Comparison of ENCODE assay signal across 23 cellular contexts in the genomic region with DNA sequence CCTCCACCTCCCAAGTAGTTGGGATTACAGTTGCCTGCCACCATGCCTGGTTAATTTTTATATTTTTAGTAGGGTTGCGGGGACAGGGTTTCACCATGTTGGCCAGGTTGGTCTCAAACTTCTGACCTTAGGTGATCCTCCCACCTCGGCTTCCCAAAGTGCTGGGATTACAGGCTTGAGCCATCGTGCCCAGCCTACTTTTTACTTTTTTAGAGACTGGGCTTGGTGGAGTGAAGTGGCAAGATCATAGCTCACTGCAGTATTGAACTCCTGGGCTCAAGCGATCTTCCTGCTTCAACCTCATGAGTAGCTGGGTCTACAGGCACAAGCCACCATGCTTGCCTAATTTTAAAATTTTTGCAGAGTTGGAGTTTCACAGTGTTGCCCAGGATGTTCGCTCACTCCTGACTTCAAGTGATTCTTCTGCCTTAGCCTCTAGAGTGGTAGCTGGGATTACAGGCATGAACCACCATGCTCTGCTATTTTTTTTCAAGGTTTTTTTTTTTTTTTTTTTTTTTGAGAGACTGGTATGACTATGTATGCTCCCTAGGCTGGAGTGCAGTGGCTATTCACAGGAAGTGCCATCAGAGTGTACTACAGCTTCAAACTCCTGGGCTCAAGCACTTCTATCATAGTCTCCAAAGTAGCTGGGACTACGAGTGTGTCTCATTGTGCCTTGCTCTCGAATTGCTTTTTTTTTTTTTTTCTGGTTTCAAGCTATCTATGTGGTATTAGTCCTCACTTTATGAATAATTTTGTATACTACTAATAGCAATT. TPM values are rescaled to one million over a fixed set of nuclear protein-coding genes. Genes with fewer than 3 reads are reported as not detected.
"Had no signal": no experiment of that assay in that cellular context is flagged by ENCODE, and none has a peak within 500 bp of the region (broad histone marks: within the 10 kb centered on the region; RNA-seq: fewer than 3 reads in every experiment).

No MANE protein-coding gene starts in this region.

- H3K27me3 ChIP-seq: gastroesophageal sphincter, ovary, testis had no signal

- H3K9me3 ChIP-seq: gastroesophageal sphincter, left ventricle myocardium inferior, ovary, prostate gland, testis had no signal

- ATAC-seq: activated CD4-positive, alpha-beta T cell treated with anti-CD3 and anti-CD28 coated beads for 36 hours; gastroesophageal sphincter; natural killer cell had no signal

- H3K36me3 ChIP-seq: ovary, prostate gland had no signal

- H3K27ac Mint-ChIP-seq: activated B cell treated with CpG ODN at 0.5 μM for 24 hours; activated CD4-positive, alpha-beta T cell treated with anti-CD3 and anti-CD28 coated beads for 36 hours; activated naive CD8-positive, alpha-beta T cell treated with anti-CD3 and anti-CD28 coated beads, Interleukin-2, amount 10 ng/mL, durations not matched to agents 7 days and 5 days; mesothelial cell of epicardium; natural killer cell had no signal

- DNase-seq: activated B cell treated with CpG ODN at 0.5 μM for 24 hours; activated CD4-positive, alpha-beta T cell treated with anti-CD3 and anti-CD28 coated beads for 36 hours; activated CD4-positive, alpha-beta T cell treated with anti-CD3 and anti-CD28 coated beads, Interleukin-2, amount 50 U/mL, for 48 hours; activated gamma-delta T cell treated with Interleukin-2 at 50 U/mL for 16 hours; activated naive CD8-positive, alpha-beta T cell treated with anti-CD3 and anti-CD28 coated beads, Interleukin-2, amount 10 ng/mL, durations not matched to agents 7 days and 5 days; amygdala; cerebellar nuclear complex; cortex of kidney; hypothalamus; left ventricle myocardium inferior; natural killer cell; ovary; stimulated activated CD4-positive, alpha-beta T cell treated with anti-CD3 and anti-CD28 coated beads, Interleukin-4, amount 100 ng/mL, for 1 hour; stimulated activated naive CD4-positive, alpha-beta T cell; T-helper 9 cell; testis; trophoblast cell had no signal

- FAIRE-seq: bronchial epithelial cell had no signal

- H3K27me3 Mint-ChIP-seq: activated B cell treated with CpG ODN at 0.5 μM for 24 hours; activated CD4-positive, alpha-beta T cell treated with anti-CD3 and anti-CD28 coated beads for 36 hours; activated naive CD8-positive, alpha-beta T cell treated with anti-CD3 and anti-CD28 coated beads, Interleukin-2, amount 10 ng/mL, durations not matched to agents 7 days and 5 days had no signal

- H3K27ac ChIP-seq: epithelial cell of prostate, gastroesophageal sphincter, left ventricle myocardium inferior, ovary, prostate gland, testis had no signal

- H3K4me1 ChIP-seq: gastroesophageal sphincter, left ventricle myocardium inferior, prostate gland, testis had no signal

- H3K9me3 Mint-ChIP-seq: activated B cell treated with CpG ODN at 0.5 μM for 24 hours; activated naive CD8-positive, alpha-beta T cell treated with anti-CD3 and anti-CD28 coated beads, Interleukin-2, amount 10 ng/mL, durations not matched to agents 7 days and 5 days; mesothelial cell of epicardium; natural killer cell had no signal

- H3K4me1 Mint-ChIP-seq: activated B cell treated with CpG ODN at 0.5 μM for 24 hours; activated CD4-positive, alpha-beta T cell treated with anti-CD3 and anti-CD28 coated beads for 36 hours; mesothelial cell of epicardium; natural killer cell had no signal

- H3K4me3 Mint-ChIP-seq: activated B cell treated with CpG ODN at 0.5 μM for 24 hours; activated CD4-positive, alpha-beta T cell treated with anti-CD3 and anti-CD28 coated beads for 36 hours; activated naive CD8-positive, alpha-beta T cell treated with anti-CD3 and anti-CD28 coated beads, Interleukin-2, amount 10 ng/mL, durations not matched to agents 7 days and 5 days; mesothelial cell of epicardium; natural killer cell had no signal

- H3K4me3 ChIP-seq: gastroesophageal sphincter, left ventricle myocardium inferior, ovary, prostate gland, testis had no signal

RNA-seq across cellular contexts. Expression of gene EPCAM, which starts 45.8 kb away (rescaled TPM):
- total RNA-seq: activated B cell treated with CpG ODN at 0.5 μM for 24 hours; activated naive CD8-positive, alpha-beta T cell treated with anti-CD3 and anti-CD28 coated beads, Interleukin-2, amount 10 ng/mL, durations not matched to agents 7 days and 5 days; left ventricle myocardium inferior; natural killer cell; T-helper 1 cell treated with Interleukin-12 subunit alpha and Interleukin-12 subunit beta and Interleukin-4 antibody, amounts not matched to agents 30 ng/mL and 1 ng/mL, for 36 hours had no signal
